ENCODE assay signal across 2 cellular contexts in the genomic region with DNA sequence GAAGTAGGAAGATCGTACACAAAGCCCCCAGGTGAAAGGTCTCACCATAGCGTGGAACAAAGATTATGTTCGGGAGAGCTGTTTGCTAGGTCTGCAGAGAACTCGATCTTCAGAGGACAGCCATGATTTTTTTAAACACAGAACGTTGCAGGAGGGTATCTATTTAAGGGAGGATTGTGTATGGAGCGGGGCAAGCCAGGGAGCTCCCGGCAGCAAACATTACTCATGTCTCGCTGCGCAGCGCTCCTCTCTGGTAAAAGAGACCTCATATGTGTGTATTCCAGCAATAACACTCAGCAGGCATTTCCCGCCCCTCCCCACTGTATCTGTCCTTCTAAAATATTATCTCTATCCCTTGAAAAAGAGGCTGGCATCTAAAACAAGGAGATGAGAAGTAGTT.
TF ChIP-seq lines count a peak whose summit lies in the region.

No MANE protein-coding gene starts in this region.

TF ChIP-seq in GM12878, 131 proteins besides CTCF, POLR2A, EP300 and RAD21:
- TF ChIP-seq STAT1 (conservative IDR thresholded peaks at IDR 0.05), result no peak
- TF ChIP-seq, protein P1, sequence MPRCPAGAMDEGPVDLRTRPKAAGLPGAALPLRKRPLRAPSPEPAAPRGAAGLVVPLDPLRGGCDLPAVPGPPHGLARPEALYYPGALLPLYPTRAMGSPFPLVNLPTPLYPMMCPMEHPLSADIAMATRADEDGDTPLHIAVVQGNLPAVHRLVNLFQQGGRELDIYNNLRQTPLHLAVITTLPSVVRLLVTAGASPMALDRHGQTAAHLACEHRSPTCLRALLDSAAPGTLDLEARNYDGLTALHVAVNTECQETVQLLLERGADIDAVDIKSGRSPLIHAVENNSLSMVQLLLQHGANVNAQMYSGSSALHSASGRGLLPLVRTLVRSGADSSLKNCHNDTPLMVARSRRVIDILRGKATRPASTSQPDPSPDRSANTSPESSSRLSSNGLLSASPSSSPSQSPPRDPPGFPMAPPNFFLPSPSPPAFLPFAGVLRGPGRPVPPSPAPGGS (IDR thresholded peaks at IDR 0.05; ENCODE audit: borderline replicate concordance, insufficient read depth, low read depth, low read length, poor library complexity, severe bottlenecking), result peak; percentile 41

TF ChIP-seq in GM12891, 5 proteins besides CTCF, POLR2A, EP300 and RAD21:
- TF ChIP-seq PAX5 (IDR thresholded peaks at IDR 0.05; ENCODE audit: insufficient read depth, low read length, severe bottlenecking), result no peak
- no peak for TF ChIP-seq SPI1 (IDR thresholded peaks at IDR 0.05; ENCODE audit: low read depth, low read length)
- no peak for TF ChIP-seq TAF1 (IDR thresholded peaks at IDR 0.05; ENCODE audit: low read depth, low read length)
- no peak for TF ChIP-seq POU2F2 (IDR thresholded peaks at IDR 0.05; ENCODE audit: low read depth, low read length)
- TF ChIP-seq POLR2AphosphoS5 (IDR thresholded peaks at IDR 0.05; ENCODE audit: low read depth, low read length), result no peak
